In genomic region chr1:6438047-6438525, GRCh38 we compare ENCODE assay signal across 8 cellular contexts. TPM values are rescaled to one million over a fixed set of nuclear protein-coding genes. Genes with fewer than 3 reads are reported as not detected.
DNase-seq lines count a peak whose midpoint lies in the region; ATAC-seq and TF ChIP-seq lines count a peak whose summit lies in the region.

No MANE protein-coding gene starts in this region.

- no peaks in the 10 kb centered on the region for H3K9me3 ChIP-seq in liver (ENCODE audit: control insufficient read depth in 4 of 4, low read length in 3 of 4)

- H3K27ac ChIP-seq in liver (ENCODE audit: low read depth in 1 of 2, low read length in 2 of 2) = no peak overlapping the region

- peak; percentile 68 to 81 for TF ChIP-seq RAD21 in liver (IDR thresholded peaks at IDR 0.05)

- ATAC-seq in GM21423 (IDR thresholded peaks at IDR 0.05; ENCODE audit: unreplicated experiment) = peak; percentile 38
- ATAC-seq in activated CD4-positive, CD25-positive, alpha-beta regulatory T cell treated with anti-CD3 and anti-CD28 coated beads, Interleukin-2, amount 50 U/mL, for 24 hours = peak; percentile 61 to 74

- no peak overlapping the region for H3K4me3 ChIP-seq in liver (ENCODE audit: low read depth in 1 of 3, low read length in 3 of 3)

- TF ChIP-seq CTCF in liver (IDR thresholded peaks at IDR 0.05; ENCODE audit: low read depth, low read length, missing input control) = peak; percentile 86

- H3K9ac ChIP-seq in liver (ENCODE audit: low read depth in 1 of 2, low read length in 2 of 2) = no peak overlapping the region

- H3K4me1 ChIP-seq in liver (ENCODE audit: control insufficient read depth in 4 of 4, insufficient read depth in 4 of 4, low read length in 3 of 4) = peaks cover 0 to 9% (median 6%) of the 10 kb centered on the region in 4 donors

- 5% methylated on average over 5 of the region's 5 CpGs for WGBS in liver

- no peaks in the 10 kb centered on the region for H3K36me3 ChIP-seq in liver (ENCODE audit: control insufficient read depth in 4 of 4, insufficient read depth in 3 of 4, low read depth in 1 of 4, low read length in 3 of 4)

- DNase-seq in AG20443 (ENCODE audit: low spot score) (peak; percentile 81), NCI-H2171 treated with DMSO at 0.1 percent for 48 hours (lab: John Stamatoyannopoulos, UW) (peak; percentile 78), GF-D8 (lab: John Stamatoyannopoulos, UW) (no peak)
- peak; percentile 68 for DNase-seq in central memory CD4-positive, alpha-beta T cell
- peak; percentile 53 for DNase-seq in stimulated activated CD8-positive, alpha-beta memory T cell treated with anti-CD3 and anti-CD28 coated beads, Interleukin-12 subunit alpha, Interleukin-12 subunit beta, amount 100 ng/mL, for 1 hour (ENCODE audit: low read depth)

- H3K27me3 ChIP-seq in liver (ENCODE audit: control insufficient read depth in 4 of 4, insufficient read depth in 4 of 4, low read length in 3 of 4) = no peaks in the 10 kb centered on the region

TF ChIP-seq in liver, 16 proteins besides CTCF, POLR2A, EP300 and RAD21:
- TF ChIP-seq REST (IDR thresholded peaks at IDR 0.05) (no peak), YY1 (IDR thresholded peaks at IDR 0.05) (no peak), EGR1 (IDR thresholded peaks at IDR 0.05; ENCODE audit: low read depth in 2 of 2) (no peak), FOXA1 (IDR thresholded peaks at IDR 0.05) (no peak), HNF4G (IDR thresholded peaks at IDR 0.05) (no peak), GABPA (IDR thresholded peaks at IDR 0.05 in 1 of 2, conservative IDR thresholded peaks at IDR 0.05 in 1 of 2) (no peak), NR2F2 (IDR thresholded peaks at IDR 0.05) (no peak), MAX (IDR thresholded peaks at IDR 0.05) (no peak), ATF3 (IDR thresholded peaks at IDR 0.05) (no peak), HNF4A (conservative IDR thresholded peaks at IDR 0.05) (no peak), JUND (IDR thresholded peaks at IDR 0.05) (no peak)

RNA-seq across cellular contexts. Expression of gene ESPN, which starts 13.5 kb away (rescaled TPM):
- total RNA-seq in liver = 10 to 100 TPM; 61.5 to 66.1 TPM
- polyA plus RNA-seq in liver = 100 to 1,000 TPM in 1 of 2 donors, 10 to 100 TPM in 1; 70.3 to 103 TPM

RNA-seq across cellular contexts. Expression of gene HES2, which starts 18.4 kb away (rescaled TPM):
- not detected for total RNA-seq in liver
- under 1 TPM in 1 of 2 donors, not detected in 1; 0.10 TPM for polyA plus RNA-seq in liver

RNA-seq across cellular contexts. Expression of gene TNFRSF25, which starts 27.9 kb away (rescaled TPM):
- total RNA-seq in liver = 1 to 10 TPM; 2.2 to 2.6 TPM
- polyA plus RNA-seq in liver = 1 to 10 TPM in 1 of 2 donors, under 1 TPM in 1; 0.78 to 1.9 TPM

RNA-seq across cellular contexts. Expression of gene ACOT7, which starts 44.5 kb away (rescaled TPM):
- total RNA-seq in liver = 10 to 100 TPM in 1 of 2 donors, 1 to 10 TPM in 1; 8.7 to 11.0 TPM
- 10 to 100 TPM in 1 of 2 donors, 1 to 10 TPM in 1; 9.7 to 14.4 TPM for polyA plus RNA-seq in liver

RNA-seq across cellular contexts. Expression of gene PLEKHG5, which starts 53.4 kb away (rescaled TPM):
- 1 to 10 TPM; 1.4 to 1.9 TPM for total RNA-seq in liver
- under 1 TPM; 0.28 to 0.81 TPM for polyA plus RNA-seq in liver
